33 cellular contexts compared by ENCODE assay signal in genomic region chr5:6556089-6556801, GRCh38.
DNase-seq lines count a peak whose midpoint lies in the region; ATAC-seq, FAIRE-seq and TF ChIP-seq lines count a peak whose summit lies in the region.
"Had no signal": no experiment of that assay in that cellular context is flagged by ENCODE, and none has a peak within 500 bp of the region (broad histone marks: within the 10 kb centered on the region; RNA-seq: fewer than 3 reads in every experiment).

No MANE protein-coding gene starts in this region.

- H3K4me3 ChIP-seq in HEK293 (ENCODE audit: low read depth, low read length) (no peak overlapping the region), lung (no peak overlapping the region), kidney (ENCODE audit: low read length in 2 of 2) (no peak overlapping the region)
- H3K4me3 ChIP-seq: A549, cardiac muscle cell, coronary artery, GM12878, heart left ventricle, prostate gland, sigmoid colon, stomach, tibial artery had no signal

- WGBS in lung, 2 donors, result 81 to 83% methylated on average over 8 of the region's 8 CpGs

- no peak for ATAC-seq in lung (ENCODE audit: insufficient read depth, low FRiP score)
- no peak for ATAC-seq in HG02970 (IDR thresholded peaks at IDR 0.05; ENCODE audit: low FRiP score, unreplicated experiment)
- ATAC-seq: A549; effector memory CD8-positive, alpha-beta T cell; GM12878; heart left ventricle; HepG2; left ventricle myocardium superior had no signal

- CTCF ChIA-PET in HEK293 (lab: Yijun Ruan, JAX), result interaction anchor here (0.7 to 1.5 kb wide), 2 partner anchors 21 to 1354 kb away, joined by 4 to 5 read pairs; no protein-coding TSS in a partner anchor

- no peak overlapping the region for H3K27ac ChIP-seq in HEK293 (ENCODE audit: extremely low read depth, low read depth, low read length)
- no peak overlapping the region for H3K27ac ChIP-seq in lung (ENCODE audit: low read depth in 1 of 2, low read length in 1 of 2)
- H3K27ac ChIP-seq in kidney (ENCODE audit: low read depth in 2 of 2, low read length in 2 of 2), result no peak overlapping the region
- H3K27ac ChIP-seq: A549, cardiac muscle cell, coronary artery, heart left ventricle, prostate gland, sigmoid colon, stomach, tibial artery had no signal

- H3K4me1 ChIP-seq in HEK293 (ENCODE audit: control insufficient read depth, insufficient read depth, low read length) (no peaks in the 10 kb centered on the region), lung (ENCODE audit: control insufficient read depth in 2 of 2, insufficient read depth in 2 of 2, low read length in 2 of 2) (no peaks in the 10 kb centered on the region), kidney (ENCODE audit: control insufficient read depth in 1 of 2, insufficient read depth in 1 of 2, low read depth in 1 of 2, low read length in 2 of 2) (no peaks in the 10 kb centered on the region)
- H3K4me1 ChIP-seq: A549, heart left ventricle, prostate gland, stomach had no signal

- DNase-seq in A172 (ENCODE audit: low spot score) (peak; percentile 60), astrocyte of the hippocampus (ENCODE audit: low read depth, low spot score) (peak; percentile 70), lung (ENCODE audit: low spot score) (peak; percentile 3), amniotic stem cell (lab: John Stamatoyannopoulos, UW) (no peak), kidney (no peak), NCI-H146 (lab: John Stamatoyannopoulos, UW) (no peak)
- DNase-seq: activated CD4-positive, alpha-beta memory T cell treated with anti-CD3 and anti-CD28 coated beads, Interleukin-2, amount 10 ng/mL, durations not matched to agents 7 days and 5 days; activated naive CD4-positive, alpha-beta T cell treated with anti-CD3 and anti-CD28 coated beads, Interleukin-2, amount 50 U/mL, for 16 hours; AML-193; CD4-positive, alpha-beta T cell; effector memory CD8-positive, alpha-beta T cell; H9; heart left ventricle; Karpas-422; left ventricle myocardium superior; naive B cell; NCI-H524; SHP77; sigmoid colon; stimulated activated CD4-positive, alpha-beta T cell treated with anti-CD3 and anti-CD28 coated beads, Interleukin-12 subunit alpha, Interleukin-12 subunit beta, amount 100 ng/mL, for 4 hours; stimulated activated CD4-positive, alpha-beta T cell treated with anti-CD3 and anti-CD28 coated beads, Interleukin-2, amount 100 ng/mL, for 48 hours; stomach; tibial artery had no signal

- no peak overlapping the region for H3K9ac ChIP-seq in kidney (ENCODE audit: low read length in 2 of 2)

- intact Hi-C loops in kidney (cut with DNase I), result no loop called here

- POLR2A ChIA-PET in HEK293 (lab: Yijun Ruan, JAX), result no interaction called here

- no peaks in the 10 kb centered on the region for H3K27me3 ChIP-seq in lung (ENCODE audit: control insufficient read depth, insufficient read depth)
- H3K27me3 ChIP-seq: cardiac muscle cell, heart left ventricle, sigmoid colon, tibial artery had no signal

- H3K9me3 ChIP-seq in HEK293 (ENCODE audit: control insufficient read depth, insufficient read depth, low read depth, low read length) (no peaks in the 10 kb centered on the region), lung (ENCODE audit: control insufficient read depth in 2 of 2, insufficient read depth in 1 of 2, low read length in 1 of 2) (peaks cover 0 to 2% of the 10 kb centered on the region in 2 donors), kidney (ENCODE audit: control insufficient read depth in 1 of 2, low read length in 2 of 2) (no peaks in the 10 kb centered on the region)
- H3K9me3 ChIP-seq: prostate gland, sigmoid colon, tibial artery had no signal

- H3K36me3 ChIP-seq in HEK293 (ENCODE audit: control insufficient read depth in 2 of 2, insufficient read depth in 1 of 2, low read length in 2 of 2) (no peaks in the 10 kb centered on the region), lung (ENCODE audit: control insufficient read depth in 2 of 2, insufficient read depth in 2 of 2, low read length in 2 of 2) (no peaks in the 10 kb centered on the region), kidney (ENCODE audit: control insufficient read depth in 1 of 2, insufficient read depth in 2 of 2, low read length in 2 of 2) (no peaks in the 10 kb centered on the region)
- H3K36me3 ChIP-seq: cardiac muscle cell, heart left ventricle, prostate gland, sigmoid colon, stomach, tibial artery had no signal

- FAIRE-seq in kidney (lab: Jason Lieb, UNC), result no peak
- FAIRE-seq: A549, D721Med, GM12878, HepG2, keratinocyte had no signal

- TF ChIP-seq CTCF in HEK293 (tag by site-specific recombination; IDR thresholded peaks at IDR 0.05) (no peak), lung (IDR thresholded peaks at IDR 0.05; ENCODE audit: control extremely low read depth, extremely low read depth) (no peak), kidney (IDR thresholded peaks at IDR 0.05; ENCODE audit: borderline replicate concordance, extremely low read depth, insufficient read depth) (no peak)

TF ChIP-seq in HEK293, 187 proteins besides CTCF, POLR2A, EP300 and RAD21:
- no peak for TF ChIP-seq ZNF610 (tag by site-specific recombination; IDR thresholded peaks at IDR 0.05; ENCODE audit: borderline replicate concordance)
- TF ChIP-seq REST (tag by site-specific recombination; IDR thresholded peaks at IDR 0.05), result peak; percentile 63

Comparison
In these comparisons a context has a peak if more than half of its experiments do, and no peak if none do; other contexts are left out.
1. DNase-seq: peak in A172 (single experiment), astrocyte of the hippocampus (single experiment) and lung (single experiment); none in amniotic stem cell (single experiment), kidney (single experiment) and NCI-H146 (single experiment).